In the genomic region with DNA sequence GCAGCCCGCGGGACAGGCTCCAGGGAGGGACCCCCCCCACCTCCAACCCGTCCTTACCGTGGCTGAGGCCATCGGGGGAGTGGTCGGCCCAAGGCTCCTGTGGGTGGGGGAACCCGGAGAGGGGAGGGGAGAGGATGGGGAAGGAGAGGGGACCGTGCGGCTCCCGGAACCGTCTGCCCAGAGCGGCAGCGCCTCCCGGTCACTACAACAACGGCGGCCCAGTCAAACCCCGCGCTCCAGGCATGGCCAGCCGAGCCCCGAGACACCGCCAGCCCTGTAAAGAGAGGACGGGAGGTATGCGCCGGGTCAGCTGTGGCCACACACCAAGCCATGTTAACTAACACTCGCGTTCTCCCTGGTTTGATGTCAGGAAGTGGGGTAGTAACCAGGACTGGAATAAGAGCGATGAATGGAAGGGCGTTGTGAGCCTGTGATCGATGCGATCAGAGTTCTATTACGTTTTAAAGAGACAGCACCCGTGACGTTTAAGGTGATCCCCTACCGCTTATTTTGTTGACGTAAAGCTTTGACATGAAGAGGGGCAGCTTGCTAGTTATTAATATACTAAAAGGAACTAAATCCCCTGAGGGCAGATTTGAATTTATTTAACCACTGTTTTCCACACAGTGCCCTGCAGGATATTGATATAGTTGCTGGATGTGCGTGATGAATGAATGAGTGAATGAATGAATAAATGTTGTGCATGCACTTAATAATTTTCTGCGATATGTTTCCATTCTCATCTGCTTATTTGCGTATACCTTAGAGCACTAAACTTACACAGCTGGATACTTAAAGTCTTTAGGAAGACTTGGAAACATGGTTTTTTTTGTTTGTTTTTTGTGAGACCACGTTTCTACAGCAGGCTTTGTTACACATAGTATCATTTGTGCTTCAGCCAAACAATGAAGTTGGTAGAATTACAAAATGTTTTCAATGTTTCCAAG, we compare ENCODE assay signal across 1 cellular context.
A peak's percentile ranks its signal among the peaks of the same experiment; 100 is the strongest.
TF ChIP-seq lines count a peak whose summit lies in the region.

POC1B (minus strand) TSS at position 224 of the 947 bp plus-strand sequence; CDS start at position 72, 152 bp downstream.

TF ChIP-seq in HEK293, 187 proteins besides CTCF, POLR2A, EP300 and RAD21 (continued from another document):
- TF ChIP-seq ZNF518A (tag by site-specific recombination; conservative IDR thresholded peaks at IDR 0.05; ENCODE audit: low read depth) (peak; percentile 97), ZNF2 (tag by site-specific recombination; IDR thresholded peaks at IDR 0.05) (peak; percentile 70), IKZF3 (tag by site-specific recombination; IDR thresholded peaks at IDR 0.05) (no peak), ZNF488 (tag by site-specific recombination; IDR thresholded peaks at IDR 0.05) (no peak), ZNF560 (tag by site-specific recombination; IDR thresholded peaks at IDR 0.05; ENCODE audit: borderline replicate concordance) (no peak), ZNF155 (tag by site-specific recombination; IDR thresholded peaks at IDR 0.05) (no peak), ZNF600 (tag by site-specific recombination; IDR thresholded peaks at IDR 0.05) (peak; percentile 81), OVOL3 (tag by site-specific recombination; IDR thresholded peaks at IDR 0.05) (peak; percentile 77; the same call in 1 of the 2 replicates), KLF16 (tag by site-specific recombination; IDR thresholded peaks at IDR 0.05) (peak; percentile 91), ZNF19 (tag by site-specific recombination; IDR thresholded peaks at IDR 0.05; ENCODE audit: low read depth) (no peak), ZNF214 (tag by site-specific recombination; IDR thresholded peaks at IDR 0.05; ENCODE audit: borderline replicate concordance) (no peak), ZFP37 (tag by site-specific recombination; IDR thresholded peaks at IDR 0.05) (peak; percentile 92), ZNF558 (tag by site-specific recombination; IDR thresholded peaks at IDR 0.05) (no peak)
- TF ChIP-seq, protein P1, sequence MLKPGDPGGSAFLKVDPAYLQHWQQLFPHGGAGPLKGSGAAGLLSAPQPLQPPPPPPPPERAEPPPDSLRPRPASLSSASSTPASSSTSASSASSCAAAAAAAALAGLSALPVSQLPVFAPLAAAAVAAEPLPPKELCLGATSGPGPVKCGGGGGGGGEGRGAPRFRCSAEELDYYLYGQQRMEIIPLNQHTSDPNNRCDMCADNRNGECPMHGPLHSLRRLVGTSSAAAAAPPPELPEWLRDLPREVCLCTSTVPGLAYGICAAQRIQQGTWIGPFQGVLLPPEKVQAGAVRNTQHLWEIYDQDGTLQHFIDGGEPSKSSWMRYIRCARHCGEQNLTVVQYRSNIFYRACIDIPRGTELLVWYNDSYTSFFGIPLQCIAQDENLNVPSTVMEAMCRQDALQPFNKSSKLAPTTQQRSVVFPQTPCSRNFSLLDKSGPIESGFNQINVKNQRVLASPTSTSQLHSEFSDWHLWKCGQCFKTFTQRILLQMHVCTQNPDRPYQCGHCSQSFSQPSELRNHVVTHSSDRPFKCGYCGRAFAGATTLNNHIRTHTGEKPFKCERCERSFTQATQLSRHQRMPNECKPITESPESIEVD (tag by site-specific recombination; IDR thresholded peaks at IDR 0.05) = peak; percentile 43; the same call in 1 of the 2 replicates
